Comparison of ENCODE assay signal across 21 cellular contexts in genomic region chr1:89641781-89642180, GRCh38. TPM values are rescaled to one million over a fixed set of nuclear protein-coding genes. Genes with fewer than 3 reads are reported as not detected.
DNase-seq lines count a peak whose midpoint lies in the region; ATAC-seq, FAIRE-seq and TF ChIP-seq lines count a peak whose summit lies in the region.
"Had no signal": no experiment of that assay in that cellular context is flagged by ENCODE, and none has a peak within 500 bp of the region (broad histone marks: within the 10 kb centered on the region; RNA-seq: fewer than 3 reads in every experiment).

No MANE protein-coding gene starts in this region.

- H3K4me1 Mint-ChIP-seq in activated CD4-positive, alpha-beta T cell treated with anti-CD3 and anti-CD28 coated beads, Interleukin-2, amount 10 ng/mL, durations not matched to agents 24 days and 14 days, result peaks cover 50% of the 10 kb centered on the region
- peaks cover 70% of the 10 kb centered on the region for H3K4me1 Mint-ChIP-seq in CD8-positive, alpha-beta T cell (ENCODE audit: low read depth)
- H3K4me1 Mint-ChIP-seq: brain had no signal

- peaks cover 9% of the 10 kb centered on the region for H3K9me3 Mint-ChIP-seq in activated CD4-positive, alpha-beta T cell treated with anti-CD3 and anti-CD28 coated beads, Interleukin-2, amount 10 ng/mL, durations not matched to agents 24 days and 14 days
- peaks cover 13% of the 10 kb centered on the region for H3K9me3 Mint-ChIP-seq in CD8-positive, alpha-beta T cell

- no peak for DNase-seq in activated CD4-positive, alpha-beta T cell treated with anti-CD3 and anti-CD28 coated beads, Interleukin-2, amount 10 ng/mL, durations not matched to agents 24 days and 14 days
- no peak for DNase-seq in activated CD4-positive, alpha-beta T cell treated with anti-CD3 and anti-CD28 coated beads, Interleukin-2, amount 50 U/mL, for 1 hour
- no peak for DNase-seq in CD8-positive, alpha-beta T cell
- DNase-seq in NOMO-1 treated with DMSO at 0.1 percent for 48 hours (lab: John Stamatoyannopoulos, UW; ENCODE audit: unreplicated experiment) (peak; percentile 81), K562 (ENCODE audit: extremely low read depth in 1 of 4, low spot score in 3 of 4) (no peak), suprapubic skin (ENCODE audit: low spot score in 2 of 2) (no peak), putamen (ENCODE audit: low spot score) (no peak)
- DNase-seq: activated T-cell treated with anti-CD3 and anti-CD28 coated beads, Interleukin-2, amount 50 U/mL, for 4 hours; effector memory CD8-positive, alpha-beta T cell; esophagus squamous epithelium; GM23248; lower lobe of right lung; NCI-H1694 treated with DMSO at 0.1 percent for 48 hours; NCI-H526 treated with DMSO at 0.1 percent for 48 hours; PC-3; SHP77; T-helper 1 cell had no signal

- H3K9ac ChIP-seq in K562 (ENCODE audit: insufficient read depth in 1 of 2, low read depth in 2 of 2, low read length in 2 of 2), result no peak overlapping the region
- H3K9ac ChIP-seq: GM23248 had no signal

- H3K27me3 Mint-ChIP-seq in activated CD4-positive, alpha-beta T cell treated with anti-CD3 and anti-CD28 coated beads, Interleukin-2, amount 10 ng/mL, durations not matched to agents 24 days and 14 days, result no peaks in the 10 kb centered on the region
- H3K27me3 Mint-ChIP-seq in CD8-positive, alpha-beta T cell (ENCODE audit: low read depth), result no peaks in the 10 kb centered on the region
- H3K27me3 Mint-ChIP-seq: brain; effector memory CD8-positive, alpha-beta T cell had no signal

- WGBS in K562 (ENCODE audit: insufficient coverage, low coverage, missing lambda C conversion rate), result 93% methylated on average over 4 of the region's 4 CpGs
- WGBS in suprapubic skin, result 78% methylated on average over 4 of the region's 4 CpGs

- no peak overlapping the region for H2AFZ ChIP-seq in K562 (ENCODE audit: low read depth, low read length)
- H2AFZ ChIP-seq: GM23248 had no signal

- TF ChIP-seq CTCF in CD8-positive, alpha-beta T cell (IDR thresholded peaks at IDR 0.05), result no peak
- TF ChIP-seq CTCF in K562 (IDR thresholded peaks at IDR 0.05 in 2 of 3, conservative IDR thresholded peaks at IDR 0.05 in 1 of 3; ENCODE audit: insufficient read depth in 2 of 3, low read depth in 1 of 3, low read length in 3 of 3) (no peak), suprapubic skin (IDR thresholded peaks at IDR 0.05) (no peak)

- no peak overlapping the region for H3K27ac ChIP-seq in CD8-positive, alpha-beta T cell (ENCODE audit: low read depth, low read length)
- H3K27ac ChIP-seq in K562 (ENCODE audit: extremely low read depth, low read depth, low read length) (no peak overlapping the region), suprapubic skin (no peak overlapping the region)
- H3K27ac ChIP-seq: A549, esophagus squamous epithelium, GM23248, lower lobe of right lung had no signal

- no peak for ATAC-seq in CD8-positive, alpha-beta T cell
- ATAC-seq in K562 (no peak), HG03139 (IDR thresholded peaks at IDR 0.05; ENCODE audit: unreplicated experiment) (no peak)
- ATAC-seq: A549; activated T-cell treated with anti-CD3 and anti-CD28 coated beads, Interleukin-2, amount 50 U/mL, for 4 hours; effector memory CD8-positive, alpha-beta T cell; lower lobe of right lung; PC-3 had no signal

- H3K4me1 ChIP-seq in CD8-positive, alpha-beta T cell (ENCODE audit: insufficient read depth, low read length), result peaks cover 58% of the 10 kb centered on the region
- H3K4me1 ChIP-seq in K562 (replicated peaks in 1 of 2; ENCODE audit: control insufficient read depth in 2 of 2, insufficient read depth in 2 of 2, low read length in 2 of 2), result no peaks in the 10 kb centered on the region
- H3K4me1 ChIP-seq in suprapubic skin, result no peaks in the 10 kb centered on the region

- H3K27ac Mint-ChIP-seq in activated CD4-positive, alpha-beta T cell treated with anti-CD3 and anti-CD28 coated beads, Interleukin-2, amount 10 ng/mL, durations not matched to agents 24 days and 14 days, result peak overlapping the region; percentile 49
- peak overlapping the region; percentile 58 for H3K27ac Mint-ChIP-seq in CD8-positive, alpha-beta T cell
- H3K27ac Mint-ChIP-seq: brain had no signal

- TF ChIP-seq POLR2A in K562 (conservative IDR thresholded peaks at IDR 0.05) (no peak), suprapubic skin (IDR thresholded peaks at IDR 0.05) (no peak)

- H4K20me1 ChIP-seq in K562 (replicated peaks; ENCODE audit: control insufficient read depth, insufficient read depth, low read length), result no peaks in the 10 kb centered on the region

- POLR2A ChIA-PET in CD8-positive, alpha-beta T cell (lab: Charles Lee), result interaction anchor here (1.4 kb wide), 1 partner anchor 9 kb away, joined by 4 read pairs; the partner anchor contains the start of gene LRRC8C
- POLR2A ChIA-PET in K562 (lab: Yijun Ruan, JAX), result interaction anchor here (0.6 to 1.5 kb wide), 2 partner anchors 11 to 268 kb away, joined by 3 read pairs; no protein-coding TSS in a partner anchor

- H3K9me1 ChIP-seq in K562 (ENCODE audit: control insufficient read depth, insufficient read depth, low read length), result no peaks in the 10 kb centered on the region

- H3K9me3 ChIP-seq in CD8-positive, alpha-beta T cell (ENCODE audit: low read length), result peaks cover 7% of the 10 kb centered on the region
- H3K9me3 ChIP-seq in K562 (replicated peaks; ENCODE audit: control insufficient read depth, insufficient read depth, low read depth, low read length) (peaks cover 2% of the 10 kb centered on the region; the same call in 1 of the 2 replicates), suprapubic skin (peaks cover 8% of the 10 kb centered on the region)
- H3K9me3 ChIP-seq: lower lobe of right lung had no signal

- no peak for FAIRE-seq in K562 (lab: Jason Lieb, UNC)
- FAIRE-seq: A549, keratinocyte had no signal

- no TSS peak for BruUV-seq in K562 (replicated peaks; lab: Mats Ljungman, UMichigan)

- no peaks in the 10 kb centered on the region for H3K27me3 ChIP-seq in CD8-positive, alpha-beta T cell (ENCODE audit: insufficient read depth, low read length)
- H3K27me3 ChIP-seq in K562 (ENCODE audit: control insufficient read depth in 2 of 2, insufficient read depth in 2 of 2, low read length in 2 of 2), result no peaks in the 10 kb centered on the region
- H3K27me3 ChIP-seq in suprapubic skin, result no peaks in the 10 kb centered on the region
- H3K27me3 ChIP-seq: esophagus squamous epithelium had no signal

- CTCF ChIA-PET in CD8-positive, alpha-beta T cell (lab: Charles Lee), result interaction anchor here (0.8 to 1.4 kb wide), 2 partner anchors 121 to 657 kb away, joined by 3 to 5 read pairs; no protein-coding TSS in a partner anchor
- CTCF ChIA-PET in K562 (lab: Yijun Ruan, JAX; ENCODE audit: low intra/inter-chr PET ratio), result no interaction called here

- TF ChIP-seq EP300 in K562 (IDR thresholded peaks at IDR 0.05; ENCODE audit: low read length) (no peak), suprapubic skin (IDR thresholded peaks at IDR 0.05) (no peak)

- peaks cover 26% of the 10 kb centered on the region; the same call in 2 of the 3 replicates for H3K79me2 ChIP-seq in K562 (ENCODE audit: control insufficient read depth, insufficient read depth, low read length)

- H3K4me3 Mint-ChIP-seq in activated CD4-positive, alpha-beta T cell treated with anti-CD3 and anti-CD28 coated beads, Interleukin-2, amount 10 ng/mL, durations not matched to agents 24 days and 14 days, result no peak overlapping the region
- H3K4me3 Mint-ChIP-seq in CD8-positive, alpha-beta T cell, result no peak overlapping the region
- H3K4me3 Mint-ChIP-seq: activated T-cell treated with anti-CD3 and anti-CD28 coated beads, Interleukin-2, amount 50 U/mL, for 4 hours; brain; effector memory CD8-positive, alpha-beta T cell had no signal

- no peak overlapping the region for H3K4me2 ChIP-seq in K562 (ENCODE audit: insufficient read depth, low read length)
- H3K4me2 ChIP-seq: A549 had no signal

- peaks cover 67% of the 10 kb centered on the region for H3K36me3 Mint-ChIP-seq in activated CD4-positive, alpha-beta T cell treated with anti-CD3 and anti-CD28 coated beads, Interleukin-2, amount 10 ng/mL, durations not matched to agents 24 days and 14 days (ENCODE audit: low read depth)
- peaks cover 44% of the 10 kb centered on the region for H3K36me3 Mint-ChIP-seq in CD8-positive, alpha-beta T cell

- TF ChIP-seq RAD21 in K562 (CRISPR knock-in tag; conservative IDR thresholded peaks at IDR 0.05 in 1 of 2, IDR thresholded peaks at IDR 0.05 in 1 of 2), result no peak

- H3K4me3 ChIP-seq in CD8-positive, alpha-beta T cell (ENCODE audit: low read depth, low read length), result no peak overlapping the region
- H3K4me3 ChIP-seq in K562 (no peak overlapping the region), suprapubic skin (no peak overlapping the region)
- H3K4me3 ChIP-seq: A549, esophagus squamous epithelium, GM23248, lower lobe of right lung had no signal

- in situ Hi-C loops in K562 (cut with MboI), result no loop called here

- intact Hi-C loops in activated CD4-positive, alpha-beta T cell treated with anti-CD3 and anti-CD28 coated beads, Interleukin-2, amount 10 ng/mL, durations not matched to agents 24 days and 14 days (cut with micrococcal nuclease), result no loop called here
- intact Hi-C loops in CD8-positive, alpha-beta T cell (cut with DNase I, micrococcal nuclease), result loop anchor here in 1 of 2 experiments (2.0 kb wide), 1 partner anchor 17 kb away; no protein-coding TSS in a partner anchor
- intact Hi-C loops in K562 (cut with micrococcal nuclease), result no loop called here

- no peaks in the 10 kb centered on the region for H3K36me3 ChIP-seq in CD8-positive, alpha-beta T cell (ENCODE audit: insufficient read depth, low read length)
- H3K36me3 ChIP-seq in K562 (ENCODE audit: control insufficient read depth, insufficient read depth, low read length) (no peaks in the 10 kb centered on the region), suprapubic skin (no peaks in the 10 kb centered on the region)
- H3K36me3 ChIP-seq: esophagus squamous epithelium, lower lobe of right lung had no signal

RNA-seq across cellular contexts. Expression of gene LRRC8C, which starts 8.9 kb away (rescaled TPM):
- total RNA-seq in activated CD4-positive, alpha-beta T cell treated with anti-CD3 and anti-CD28 coated beads, Interleukin-2, amount 10 ng/mL, durations not matched to agents 24 days and 14 days, result 73.1 and 74.0 TPM in 2 replicates
- total RNA-seq in CD8-positive, alpha-beta T cell, result 10 to 100 TPM; 24.0 to 26.7 TPM
- total RNA-seq in K562 (2011; cell fraction: chromatin; rRNA removed; ENCODE audit: low replicate concordance), result 10.5 and 20.3 TPM in 2 replicates
- total RNA-seq in K562 (2011; cell fraction: nucleolus; rRNA removed), result 9.2 and 9.7 TPM in 2 replicates
- total RNA-seq in K562 (2011; cell fraction: nucleoplasm; rRNA removed), result 16.8 and 27.9 TPM in 2 replicates
- total RNA-seq in K562 (2014; rRNA removed), result 3.3 and 3.7 TPM in 2 replicates
- total RNA-seq in K562 (2014; rRNA removed; fragmentation: Illumina TruSeq; extraction: Trizol), result 4.5 and 5.5 TPM in 2 replicates
- total RNA-seq in K562 (2015; rRNA removed; fragmentation: Illumina TruSeq; extraction: Trizol), result 5.2 TPM in 2 replicates
- total RNA-seq in K562 (2021), result 4.9 and 5.0 TPM in 2 replicates
- 12.5 and 14.7 TPM in 2 replicates for polyA plus RNA-seq in K562 (2011; rRNA removed)
- 4.0 and 9.3 TPM in 2 replicates for polyA plus RNA-seq in K562 (2011; cell fraction: cytosol; rRNA removed)
- 4.5 and 9.3 TPM in 2 replicates for polyA plus RNA-seq in K562 (2011; cell fraction: nucleus; rRNA removed)
- polyA plus RNA-seq in K562 (2012), result 4.2 and 4.9 TPM in 2 replicates
- 4.5 and 5.3 TPM in 2 replicates for polyA plus RNA-seq in K562 (2014; fragmentation: Illumina TruSeq; extraction: Trizol)
- 1 to 10 TPM in 1 of 2 experiments, under 1 TPM in 1; 1.00 to 1.3 TPM for polyA plus RNA-seq in K562 (2014; fragmentation: Nextera tagmentation; extraction: Ambion mirVana)
- 3.0 and 3.2 TPM in 2 replicates for polyA plus RNA-seq in K562 (2014; rRNA removed)
- 17.7 and 29.5 TPM in 2 replicates for polyA minus RNA-seq in K562 (2011; rRNA and poly(A)+ RNA removed)
- 6.7 and 8.6 TPM in 2 replicates for polyA minus RNA-seq in K562 (2011; cell fraction: cytosol; rRNA and poly(A)+ RNA removed)
- polyA minus RNA-seq in K562 (2011; cell fraction: nucleus; rRNA and poly(A)+ RNA removed), result 4.0 and 11.3 TPM in 2 replicates
- total RNA-seq in suprapubic skin, result 10 to 100 TPM in 1 of 4 donors, 1 to 10 TPM in 3; 6.2 to 10.4 (median 9.1) TPM
